8 cellular contexts compared by ENCODE assay signal in the genomic region with DNA sequence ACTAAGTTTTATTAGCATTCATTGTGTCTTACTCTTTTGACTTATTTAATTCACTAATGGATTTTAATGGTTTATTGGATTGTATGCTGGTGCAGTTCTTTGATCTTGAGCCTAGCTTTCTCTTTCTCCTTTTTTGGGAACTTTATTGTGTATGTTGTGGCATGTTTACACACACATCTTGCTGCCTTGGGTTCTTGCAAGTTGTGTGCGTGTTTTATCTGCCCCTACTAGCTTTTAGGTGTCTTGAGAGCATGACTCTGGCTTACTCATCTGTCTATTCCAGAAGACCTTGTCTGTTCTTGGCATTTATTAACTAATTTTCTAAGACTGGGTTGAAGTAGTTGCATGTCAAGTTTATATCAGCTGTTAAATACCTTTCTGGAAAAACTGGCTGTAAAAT. TPM values are rescaled to one million over a fixed set of nuclear protein-coding genes. Genes with fewer than 3 reads are reported as not detected.
DNase-seq lines count a peak whose midpoint lies in the region; ATAC-seq and TF ChIP-seq lines count a peak whose summit lies in the region.

No MANE protein-coding gene starts in this region.

- H3K4me1 Mint-ChIP-seq in neural crest cell = peaks cover 38% of the 10 kb centered on the region

- TF ChIP-seq CTCF in neural crest cell (conservative IDR thresholded peaks at IDR 0.05) = no peak

- no peaks in the 10 kb centered on the region for H3K9me3 ChIP-seq in duodenal mucosa (ENCODE audit: control insufficient read depth in 1 of 2, low read length in 2 of 2)

- peak; percentile 22 for DNase-seq in CD1c-positive myeloid dendritic cell (ENCODE audit: extremely low spot score)
- peak; percentile 44 for DNase-seq in NCI-H226
- DNase-seq in neural crest cell (ENCODE audit: low read depth, low spot score) = no peak
- no peak for DNase-seq in cerebellar nuclear complex (lab: John Stamatoyannopoulos, UW)
- DNase-seq in SHP77 treated with DMSO at 0.1 percent for 48 hours (lab: John Stamatoyannopoulos, UW) = no peak
- DNase-seq in LoVo (ENCODE audit: low spot score) = no peak

- no peaks in the 10 kb centered on the region for H3K27me3 ChIP-seq in duodenal mucosa (ENCODE audit: control insufficient read depth in 1 of 2, insufficient read depth in 2 of 2, low read length in 2 of 2)

- H3K4me3 ChIP-seq in duodenal mucosa (ENCODE audit: low read depth in 1 of 2, low read length in 2 of 2) = peak overlapping the region; percentile 76 to 97

- H3K36me3 ChIP-seq in duodenal mucosa (ENCODE audit: control insufficient read depth in 1 of 2, insufficient read depth in 2 of 2, low read length in 2 of 2) = peaks cover 3 to 6% of the 10 kb centered on the region in 2 donors

- H3K4me3 Mint-ChIP-seq in neural crest cell = peak overlapping the region; percentile 95

- H3K4me1 ChIP-seq in duodenal mucosa (ENCODE audit: control insufficient read depth in 1 of 2, insufficient read depth in 2 of 2, low read length in 2 of 2) = peaks cover 25 to 41% of the 10 kb centered on the region in 2 donors

- H3K9ac ChIP-seq in duodenal mucosa (ENCODE audit: low read depth in 1 of 2, low read length in 2 of 2) = peak overlapping the region in 1 of 2 donors; percentile 85

- no peaks in the 10 kb centered on the region for H3K9me3 Mint-ChIP-seq in neural crest cell

- no peak for ATAC-seq in GM19035 (IDR thresholded peaks at IDR 0.05; ENCODE audit: unreplicated experiment)

- no peaks in the 10 kb centered on the region for H3K27me3 Mint-ChIP-seq in neural crest cell (ENCODE audit: low read depth)

- peaks cover 14% of the 10 kb centered on the region for H3K36me3 Mint-ChIP-seq in neural crest cell (ENCODE audit: low read depth)

- H3K27ac Mint-ChIP-seq in neural crest cell (ENCODE audit: unreplicated experiment) = no peak overlapping the region

- peak overlapping the region; percentile 8 for H3K27ac ChIP-seq in duodenal mucosa (ENCODE audit: low read depth, low read length)

RNA-seq across cellular contexts. Expression of gene TMEM165, which starts 2.7 kb away (rescaled TPM):
- total RNA-seq in neural crest cell = 62.7 TPM in 2 replicates

RNA-seq across cellular contexts. Expression of gene SRD5A3, which starts 52.4 kb away (rescaled TPM):
- 20.1 and 20.3 TPM in 2 replicates for total RNA-seq in neural crest cell

Comparison
In these comparisons a context has a peak if more than half of its experiments do, and no peak if none do; other contexts are left out.
1. DNase-seq: peak in CD1c-positive myeloid dendritic cell (single experiment) and NCI-H226 (single experiment); none in neural crest cell (single experiment), cerebellar nuclear complex (0 of 2), SHP77 treated with DMSO at 0.1 percent for 48 hours (single experiment) and LoVo (single experiment).